Comparison of ENCODE assay signal across 15 cellular contexts in genomic region chr20:14234666-14235295, GRCh38.
DNase-seq lines count a peak whose midpoint lies in the region; ATAC-seq, FAIRE-seq and TF ChIP-seq lines count a peak whose summit lies in the region.
"Had no signal": no experiment of that assay in that cellular context is flagged by ENCODE, and none has a peak within 500 bp of the region (broad histone marks: within the 10 kb centered on the region; RNA-seq: fewer than 3 reads in every experiment).

No MANE protein-coding gene starts in this region.

- no peak overlapping the region for H3K27ac Mint-ChIP-seq in CD4-positive, alpha-beta T cell
- H3K27ac Mint-ChIP-seq: activated CD4-positive, alpha-beta memory T cell treated with anti-CD3 and anti-CD28 coated beads, Interleukin-2, amount 10 ng/mL, durations not matched to agents 7 days and 5 days; activated T-helper 2 cell treated with anti-CD3 and anti-CD28 coated beads, Interferon-gamma antibody, Interleukin-2, Interleukin-4, amounts not matched to agents 10 μg/mL and 5 μg/mL and 100 μg/mL, durations not matched to agents 14 hours and 24 hours and 36 hours had no signal

- FAIRE-seq in A549 (lab: Jason Lieb, UNC) = peak; percentile 7
- FAIRE-seq: TTC549 had no signal

- no peaks in the 10 kb centered on the region for H3K36me3 ChIP-seq in brain microvascular endothelial cell (replicated peaks)
- no peaks in the 10 kb centered on the region for H3K36me3 ChIP-seq in effector memory CD4-positive, alpha-beta T cell (ENCODE audit: control insufficient read depth, insufficient read depth, low read length)
- H3K36me3 ChIP-seq: sigmoid colon had no signal

- POLR2A ChIA-PET in A549 (lab: Yijun Ruan, JAX) = interaction anchor here (1.6 kb wide), 1 partner anchor 9 kb away, joined by 6 read pairs; no protein-coding TSS in a partner anchor
- POLR2A ChIA-PET in CD4-positive, alpha-beta T cell (lab: Charles Lee) = no interaction called here

- ATAC-seq in A549 (peak; percentile 78 to 87; a peak in 5 of 6 replicates), GM21786 (IDR thresholded peaks at IDR 0.05; ENCODE audit: unreplicated experiment) (no peak), HG02981 (IDR thresholded peaks at IDR 0.05; ENCODE audit: unreplicated experiment) (no peak)
- no peak for ATAC-seq in CD4-positive, alpha-beta T cell (ENCODE audit: poor library complexity)

- WGBS in A549 (ENCODE audit: missing lambda C conversion rate) = 8% methylated on average over 2 of the region's 2 CpGs

- peaks cover 12% of the 10 kb centered on the region for H3K9me3 Mint-ChIP-seq in CD4-positive, alpha-beta T cell

- CTCF ChIA-PET in A549 (lab: Yijun Ruan, JAX) = interaction anchor here (0.6 to 1.6 kb wide), 3 partner anchors 9 to 134 kb away, joined by 3 read pairs; no protein-coding TSS in a partner anchor
- CTCF ChIA-PET in CD4-positive, alpha-beta T cell (lab: Charles Lee) = no interaction called here

- TF ChIP-seq CTCF in A549 (IDR thresholded peaks at IDR 0.05) (no peak), brain microvascular endothelial cell (IDR thresholded peaks at IDR 0.05; ENCODE audit: low read depth, low read length, missing control alignments) (no peak)
- TF ChIP-seq CTCF in CD4-positive, alpha-beta T cell (IDR thresholded peaks at IDR 0.05) = no peak

- no peak for TF ChIP-seq EP300 in A549 (IDR thresholded peaks at IDR 0.05)

- in situ Hi-C loops in brain microvascular endothelial cell (cut with HindIII; ENCODE audit: low pct_ligation_motif_present, low sequenced_read_pairs) = no loop called here

- DNase-seq in A549 (ENCODE audit: low read depth in 1 of 2, low spot score in 1 of 2) = peak in 1 of 2 experiments; percentile 27
- DNase-seq in HS-27A (ENCODE audit: low read depth) = peak; percentile 26
- peak; percentile 34 for DNase-seq in brain microvascular endothelial cell
- peak; percentile 36 for DNase-seq in hepatic stellate cell (ENCODE audit: low spot score)
- no peak for DNase-seq in CD4-positive, alpha-beta T cell
- DNase-seq in effector memory CD4-positive, alpha-beta T cell = no peak
- DNase-seq: activated CD4-positive, alpha-beta memory T cell treated with anti-CD3 and anti-CD28 coated beads, Interleukin-2, amount 10 ng/mL, durations not matched to agents 7 days and 5 days; DMS153; effector CD8-positive, alpha-beta T cell; sigmoid colon had no signal

- H3K4me2 ChIP-seq in A549 = peak overlapping the region; percentile 58
- H3K4me2 ChIP-seq: hepatocyte had no signal

- no peaks in the 10 kb centered on the region for H3K4me1 Mint-ChIP-seq in CD4-positive, alpha-beta T cell (ENCODE audit: low read depth)
- H3K4me1 Mint-ChIP-seq: activated CD4-positive, alpha-beta memory T cell treated with anti-CD3 and anti-CD28 coated beads, Interleukin-2, amount 10 ng/mL, durations not matched to agents 7 days and 5 days had no signal

- H3K4me1 ChIP-seq in A549 = peaks cover 21% of the 10 kb centered on the region
- H3K4me1 ChIP-seq in effector memory CD4-positive, alpha-beta T cell (ENCODE audit: control insufficient read depth, insufficient read depth, low read length, poor library complexity, severe bottlenecking) = no peaks in the 10 kb centered on the region

- TF ChIP-seq RAD21 in A549 (conservative IDR thresholded peaks at IDR 0.05 in 1 of 2, IDR thresholded peaks at IDR 0.05 in 1 of 2) = no peak

- intact Hi-C loops in CD4-positive, alpha-beta T cell (cut with DNase I, micrococcal nuclease) = no loop called here

- no peaks in the 10 kb centered on the region for H3K27me3 Mint-ChIP-seq in CD4-positive, alpha-beta T cell
- H3K27me3 Mint-ChIP-seq: activated CD4-positive, alpha-beta memory T cell treated with anti-CD3 and anti-CD28 coated beads, Interleukin-2, amount 10 ng/mL, durations not matched to agents 7 days and 5 days had no signal

- no peak for TF ChIP-seq POLR2A in A549 (IDR thresholded peaks at IDR 0.05; ENCODE audit: low read length)

- H3K27me3 ChIP-seq in brain microvascular endothelial cell (replicated peaks) = no peaks in the 10 kb centered on the region
- H3K27me3 ChIP-seq in CD4-positive, alpha-beta T cell (ENCODE audit: control insufficient read depth, insufficient read depth, low read length) = no peaks in the 10 kb centered on the region
- H3K27me3 ChIP-seq in effector memory CD4-positive, alpha-beta T cell (replicated peaks; ENCODE audit: control insufficient read depth, insufficient read depth, low read length, poor library complexity, severe bottlenecking) = no peaks in the 10 kb centered on the region
- H3K27me3 ChIP-seq: hepatocyte, sigmoid colon had no signal

- H3K4me3 Mint-ChIP-seq in CD4-positive, alpha-beta T cell = no peak overlapping the region
- H3K4me3 Mint-ChIP-seq: activated CD4-positive, alpha-beta memory T cell treated with anti-CD3 and anti-CD28 coated beads, Interleukin-2, amount 10 ng/mL, durations not matched to agents 7 days and 5 days had no signal

- H3K27ac ChIP-seq in A549 (peak overlapping the region in 1 of 2 experiments; percentile 8; a peak in 1 of 6 replicates), brain microvascular endothelial cell (no peak overlapping the region)
- H3K27ac ChIP-seq in CD4-positive, alpha-beta T cell (ENCODE audit: low read depth, low read length) = no peak overlapping the region
- no peak overlapping the region for H3K27ac ChIP-seq in effector memory CD4-positive, alpha-beta T cell (ENCODE audit: insufficient read depth, low read length, poor library complexity, severe bottlenecking)
- H3K27ac ChIP-seq: hepatocyte had no signal

- H3K4me3 ChIP-seq in A549 (no peak overlapping the region), brain microvascular endothelial cell (ENCODE audit: low read depth, low read length) (no peak overlapping the region)
- H3K4me3 ChIP-seq in effector memory CD4-positive, alpha-beta T cell (ENCODE audit: insufficient read depth, low read depth, low read length, poor library complexity, severe bottlenecking) = no peak overlapping the region
- H3K4me3 ChIP-seq: hepatocyte, sigmoid colon had no signal

- no peaks in the 10 kb centered on the region for H3K9me3 ChIP-seq in A549
- H3K9me3 ChIP-seq in CD4-positive, alpha-beta T cell (ENCODE audit: control insufficient read depth, low read length) = no peaks in the 10 kb centered on the region
- H3K9me3 ChIP-seq in effector memory CD4-positive, alpha-beta T cell (ENCODE audit: control insufficient read depth, low read length) = no peaks in the 10 kb centered on the region
- H3K9me3 ChIP-seq: sigmoid colon had no signal

- no peaks in the 10 kb centered on the region for H3K36me3 Mint-ChIP-seq in CD4-positive, alpha-beta T cell (ENCODE audit: low read depth)

TF ChIP-seq in A549, 52 proteins besides CTCF, POLR2A, EP300 and RAD21:
- TF ChIP-seq ELK1 (IDR thresholded peaks at IDR 0.05; ENCODE audit: low read depth, low read length) (no peak), MYC (IDR thresholded peaks at IDR 0.05; ENCODE audit: borderline replicate concordance, low read length) (no peak), RCOR1 (IDR thresholded peaks at IDR 0.05; ENCODE audit: low read depth, low read length) (no peak), FOSL2 (IDR thresholded peaks at IDR 0.05) (peak; percentile 32; the same call in 1 of the 2 replicates), FOSL2 (CRISPR knock-in tag; IDR thresholded peaks at IDR 0.05) (peak; percentile 23; the same call in 1 of the 2 replicates), JUNB (IDR thresholded peaks at IDR 0.05) (peak; percentile 44; the same call in 1 of the 2 replicates), ZC3H11A (IDR thresholded peaks at IDR 0.05) (no peak), KDM1A (IDR thresholded peaks at IDR 0.05; ENCODE audit: low read depth) (no peak), BCL3 (IDR thresholded peaks at IDR 0.05) (no peak), CEBPB (IDR thresholded peaks at IDR 0.05) (peak; percentile 18 to 23; a peak in 2 of 4 replicates)
TF ChIP-seq in A549: peak in this region for 3.

Comparison
In these comparisons a context has a peak if more than half of its experiments do, and no peak if none do; other contexts are left out.
1. ATAC-seq: peak in A549 (2 of 2); none in CD4-positive, alpha-beta T cell (single experiment), GM21786 (single experiment) and HG02981 (single experiment).
2. DNase-seq: peak in HS-27A (single experiment), brain microvascular endothelial cell (single experiment) and hepatic stellate cell (single experiment); none in CD4-positive, alpha-beta T cell (0 of 10) and effector memory CD4-positive, alpha-beta T cell (0 of 3).